10 cellular contexts compared by ENCODE assay signal in genomic region chr13:26502826-26503225, GRCh38. TPM values are rescaled to one million over a fixed set of nuclear protein-coding genes. Genes with fewer than 3 reads are reported as not detected.
DNase-seq lines count a peak whose midpoint lies in the region; ATAC-seq and TF ChIP-seq lines count a peak whose summit lies in the region.
"Had no signal": no experiment of that assay in that cellular context is flagged by ENCODE, and none has a peak within 500 bp of the region (broad histone marks: within the 10 kb centered on the region; RNA-seq: fewer than 3 reads in every experiment).

No MANE protein-coding gene starts in this region.

- CTCF ChIA-PET in A673 (lab: Charles Lee) = interaction anchor here (1.2 kb wide), 1 partner anchor 196 kb away, joined by 3 read pairs; no protein-coding TSS in a partner anchor

- H3K4me3 ChIP-seq in A673 (ENCODE audit: low read depth, low read length, poor library complexity, severe bottlenecking) = no peak overlapping the region
- H3K4me3 ChIP-seq in adipocyte (ENCODE audit: low read length) = peak overlapping the region; percentile 7
- H3K4me3 ChIP-seq in left lung = no peak overlapping the region
- H3K4me3 ChIP-seq: ascending aorta, PC-9 had no signal

- POLR2A ChIA-PET in A673 (lab: Charles Lee; ENCODE audit: low non-redundant PET) = no interaction called here

- intact Hi-C loops in A673 (cut with micrococcal nuclease; ENCODE audit: unreplicated experiment) = no loop called here
- intact Hi-C loops in left lung (cut with DNase I) = no loop called here

- BruUV-seq in A673 (replicated peaks; lab: Mats Ljungman, UMichigan) = no TSS peak

- peaks cover 16% of the 10 kb centered on the region for H3K4me1 ChIP-seq in A673 (ENCODE audit: insufficient read depth, low read length, poor library complexity, severe bottlenecking)
- peaks cover 45% of the 10 kb centered on the region for H3K4me1 ChIP-seq in adipocyte (ENCODE audit: control insufficient read depth, insufficient read depth, low read length)
- H3K4me1 ChIP-seq in left lung = no peaks in the 10 kb centered on the region
- H3K4me1 ChIP-seq: ascending aorta had no signal

- DNase-seq in A673 (ENCODE audit: low spot score) = peak; percentile 50
- DNase-seq in HT1080 (ENCODE audit: low read depth) = peak; percentile 76
- no peak for DNase-seq in adipocyte (ENCODE audit: low read depth)
- DNase-seq in left lung = no peak
- DNase-seq in Ammon's horn (ENCODE audit: low spot score) = no peak
- DNase-seq in NCI-H2081 treated with DMSO at 0.1 percent for 48 hours (lab: John Stamatoyannopoulos, UW) = no peak
- DNase-seq in COR-L47 (lab: John Stamatoyannopoulos, UW) = no peak
- DNase-seq: PC-9 had no signal

- H3K27ac ChIP-seq in A673 (ENCODE audit: low read depth, low read length, poor library complexity, severe bottlenecking) = no peak overlapping the region
- H3K27ac ChIP-seq in left lung = no peak overlapping the region
- H3K27ac ChIP-seq: ascending aorta, PC-9 had no signal

- H3K36me3 ChIP-seq in A673 (ENCODE audit: insufficient read depth, low read length, poor library complexity, severe bottlenecking) (no peaks in the 10 kb centered on the region), adipocyte (ENCODE audit: control insufficient read depth, insufficient read depth, low read length, severe bottlenecking) (no peaks in the 10 kb centered on the region), left lung (no peaks in the 10 kb centered on the region)
- H3K36me3 ChIP-seq: ascending aorta had no signal

- H3K9me3 ChIP-seq in A673 (ENCODE audit: low read depth, low read length, poor library complexity, severe bottlenecking) (no peaks in the 10 kb centered on the region), adipocyte (ENCODE audit: control insufficient read depth, low read length) (no peaks in the 10 kb centered on the region), left lung (peaks cover 0 to 2% of the 10 kb centered on the region in 2 donors)
- H3K9me3 ChIP-seq: ascending aorta had no signal

- H3K27me3 ChIP-seq in A673 (replicated peaks; ENCODE audit: insufficient read depth, low read depth, low read length, poor library complexity) (no peaks in the 10 kb centered on the region), adipocyte (replicated peaks; ENCODE audit: control insufficient read depth, insufficient read depth, low read length) (no peaks in the 10 kb centered on the region), left lung (peaks cover 0 to 8% of the 10 kb centered on the region in 2 donors)
- H3K27me3 ChIP-seq: ascending aorta had no signal

- TF ChIP-seq CTCF in A673 (conservative IDR thresholded peaks at IDR 0.05; ENCODE audit: low read depth, low read length) = no peak
- no peak for TF ChIP-seq CTCF in left lung (IDR thresholded peaks at IDR 0.05)

- ATAC-seq in left lung = peak; percentile 50
- ATAC-seq in GM18909 (IDR thresholded peaks at IDR 0.05; ENCODE audit: poor library complexity, unreplicated experiment) = no peak

- H3K9ac ChIP-seq in adipocyte (ENCODE audit: low read length) = no peak overlapping the region

RNA-seq across cellular contexts. Expression of gene WASF3, which starts 54.7 kb away (rescaled TPM):
- total RNA-seq in A673 (2021) (4.6 and 5.1 TPM in 2 replicates), left lung (10 to 100 TPM; 10.9 to 24.5 TPM)
- 5.9 and 6.5 TPM in 2 replicates for total RNA-seq in HT1080 (2014; rRNA removed; shearing (Covaris generic))
- 10.9 and 15.7 TPM in 2 replicates for polyA plus RNA-seq in HT1080 (2015; cell fraction: cytosol; rRNA removed)
- polyA plus RNA-seq in HT1080 (2015; cell fraction: nucleus; rRNA removed) = 10.9 and 12.8 TPM in 2 replicates

Comparison
In these comparisons a context has a peak if more than half of its experiments do, and no peak if none do; other contexts are left out.
1. DNase-seq: peak in A673 (single experiment) and HT1080 (single experiment); none in adipocyte (single experiment), left lung (0 of 2), Ammon's horn (single experiment), NCI-H2081 treated with DMSO at 0.1 percent for 48 hours (single experiment) and COR-L47 (single experiment).